ENCODE assay signal across 2 cellular contexts in genomic region chr3:133461291-133461690, GRCh38.
TF ChIP-seq lines count a peak whose summit lies in the region.

No MANE protein-coding gene starts in this region.

TF ChIP-seq in A549, 52 proteins besides CTCF, POLR2A, EP300 and RAD21:
- TF ChIP-seq PBX3 (IDR thresholded peaks at IDR 0.05) (no peak), MAZ (IDR thresholded peaks at IDR 0.05; ENCODE audit: borderline replicate concordance, low read depth, low read length) (no peak), BHLHE40 (IDR thresholded peaks at IDR 0.05; ENCODE audit: low read depth, low read length) (no peak), ATOH8 (CRISPR knock-in tag; IDR thresholded peaks at IDR 0.05; ENCODE audit: low read depth) (no peak), NPAS2 (CRISPR knock-in tag; IDR thresholded peaks at IDR 0.05; ENCODE audit: borderline replicate concordance) (no peak), CBX2 (IDR thresholded peaks at IDR 0.05; ENCODE audit: borderline replicate concordance, low read depth) (no peak), E2F6 (IDR thresholded peaks at IDR 0.05; ENCODE audit: borderline replicate concordance, low read depth) (no peak), PHF8 (IDR thresholded peaks at IDR 0.05; ENCODE audit: borderline replicate concordance, low read depth) (no peak), SREBF2 (IDR thresholded peaks at IDR 0.05) (no peak), FOSL2 (IDR thresholded peaks at IDR 0.05) (no peak), FOSL2 (CRISPR knock-in tag; IDR thresholded peaks at IDR 0.05) (no peak), JUN (IDR thresholded peaks at IDR 0.05) (no peak), CHD2 (IDR thresholded peaks at IDR 0.05; ENCODE audit: low read length, partially characterized antibody) (no peak), TFCP2L1 (CRISPR knock-in tag; IDR thresholded peaks at IDR 0.05) (no peak), HEYL (CRISPR knock-in tag; IDR thresholded peaks at IDR 0.05) (no peak), CHD4 (IDR thresholded peaks at IDR 0.05; ENCODE audit: borderline replicate concordance) (no peak), NR3C1 (IDR thresholded peaks at IDR 0.05) (no peak), ZNF302 (CRISPR knock-in tag; IDR thresholded peaks at IDR 0.05) (no peak)

TF ChIP-seq in GM23338, 12 proteins besides CTCF, POLR2A, EP300 and RAD21 (continued from another document):
- TF ChIP-seq ETS1 (IDR thresholded peaks at IDR 0.05): no peak
- TF ChIP-seq POLR2AphosphoS5 (IDR thresholded peaks at IDR 0.05; ENCODE audit: low read depth): no peak
- no peak for TF ChIP-seq REST (IDR thresholded peaks at IDR 0.05; ENCODE audit: unreplicated experiment)
- TF ChIP-seq ZNF331 (CRISPR knock-in tag; IDR thresholded peaks at IDR 0.05; ENCODE audit: low read depth): no peak
- no peak for TF ChIP-seq JUNB (IDR thresholded peaks at IDR 0.05; ENCODE audit: unreplicated experiment)
- no peak for TF ChIP-seq EZH2 (IDR thresholded peaks at IDR 0.05; ENCODE audit: low read depth, unreplicated experiment)
- no peak for TF ChIP-seq NANOG (IDR thresholded peaks at IDR 0.05; ENCODE audit: borderline replicate concordance)
- no peak for TF ChIP-seq ZNF462 (CRISPR knock-in tag; IDR thresholded peaks at IDR 0.05)
- TF ChIP-seq CREB1 (CRISPR knock-in tag; IDR thresholded peaks at IDR 0.05; ENCODE audit: low read depth): no peak
